In genomic region chr4:635851-636627, GRCh38 we compare ENCODE assay signal across 18 cellular contexts. TPM values are rescaled to one million over a fixed set of nuclear protein-coding genes. Genes with fewer than 3 reads are reported as not detected.
A peak's percentile ranks its signal among the peaks of the same experiment; 100 is the strongest.
DNase-seq lines count a peak whose midpoint lies in the region; ATAC-seq and TF ChIP-seq lines count a peak whose summit lies in the region.
"Had no signal": no experiment of that assay in that cellular context is flagged by ENCODE, and none has a peak within 500 bp of the region (broad histone marks: within the 10 kb centered on the region; RNA-seq: fewer than 3 reads in every experiment).

No MANE protein-coding gene starts in this region.

- H2BK5ac ChIP-seq in neuronal stem cell (ENCODE audit: low read length), result no peak overlapping the region

- H3K9me3 Mint-ChIP-seq in endothelial cell (ENCODE audit: unreplicated experiment), result peaks cover 6% of the 10 kb centered on the region

- H3K9ac ChIP-seq in neuronal stem cell (ENCODE audit: low read depth, low read length, poor library complexity), result peak overlapping the region; percentile 84
- H3K9ac ChIP-seq: BLaER1 had no signal

- peak overlapping the region; percentile 88 for H2AK5ac ChIP-seq in neuronal stem cell (ENCODE audit: low read depth, low read length)

- no peak overlapping the region for H4K8ac ChIP-seq in neuronal stem cell (ENCODE audit: low read depth, low read length)

- no peak overlapping the region for H3K4me2 ChIP-seq in neuronal stem cell (ENCODE audit: insufficient read depth, low read length, poor library complexity, severe bottlenecking)
- H3K4me2 ChIP-seq: BLaER1 had no signal

- peak overlapping the region; percentile 11 for H2BK15ac ChIP-seq in neuronal stem cell (ENCODE audit: low read length)

- peaks cover 25% of the 10 kb centered on the region for H3K27me3 Mint-ChIP-seq in endothelial cell (ENCODE audit: unreplicated experiment)

- peak overlapping the region; percentile 38 for H3K18ac ChIP-seq in neuronal stem cell (ENCODE audit: low read length)

- peaks cover 0 to 3% of the 10 kb centered on the region in 2 donors for H3K4me1 ChIP-seq in neuronal stem cell (ENCODE audit: control insufficient read depth in 2 of 2, insufficient read depth in 1 of 2, low read depth in 1 of 2, low read length in 2 of 2)
- H3K4me1 ChIP-seq: BLaER1, HAP-1 had no signal

- peak; percentile 6 for DNase-seq in activated CD8-positive, alpha-beta memory T cell treated with anti-CD3 and anti-CD28 coated beads, Interleukin-2, amount 50 U/mL, for 4 hours
- no peak for DNase-seq in activated CD8-positive, alpha-beta memory T cell treated with anti-CD3 and anti-CD28 coated beads, Interleukin-2, amount 50 U/mL, for 48 hours
- DNase-seq in H7 (peak; percentile 61), endothelial cell (ENCODE audit: low spot score) (no peak), neuronal stem cell (ENCODE audit: low spot score) (no peak), mucosa of gallbladder (ENCODE audit: low spot score) (no peak), NCI-H2029 treated with DMSO at 0.1 percent for 48 hours (lab: John Stamatoyannopoulos, UW) (no peak)
- DNase-seq: 8988T, DMS79, Kasumi-1, NCI-H187, NCI-H2171, NCI-H446, NCI-H69 had no signal

- no peak for TF ChIP-seq CTCF in endothelial cell (IDR thresholded peaks at IDR 0.05; ENCODE audit: unreplicated experiment)

- peak overlapping the region; percentile 30 for H4K91ac ChIP-seq in neuronal stem cell (ENCODE audit: low read depth, low read length, poor library complexity)

- no peak overlapping the region for H3K4ac ChIP-seq in neuronal stem cell (ENCODE audit: low read length)

- peak overlapping the region; percentile 85 for H3K23ac ChIP-seq in neuronal stem cell (ENCODE audit: low read depth, low read length, poor library complexity)

- no peak overlapping the region for H2AFZ ChIP-seq in neuronal stem cell (ENCODE audit: low read length)

- H3K14ac ChIP-seq in neuronal stem cell (ENCODE audit: low read length), result peak overlapping the region; percentile 82

- H3K4me1 Mint-ChIP-seq in endothelial cell (ENCODE audit: unreplicated experiment), result no peaks in the 10 kb centered on the region
- H3K4me1 Mint-ChIP-seq: CD8-positive, alpha-beta memory T cell had no signal

- peaks cover 6 to 11% of the 10 kb centered on the region in 2 donors for H3K9me3 ChIP-seq in neuronal stem cell (replicated peaks in 1 of 2; ENCODE audit: control insufficient read depth in 2 of 2, insufficient read depth in 1 of 2, low read depth in 1 of 2, low read length in 2 of 2)
- H3K9me3 ChIP-seq: HAP-1 had no signal

- peaks cover 2% of the 10 kb centered on the region for H3K79me1 ChIP-seq in neuronal stem cell (ENCODE audit: low read depth, low read length)

- WGBS in neuronal stem cell (ENCODE audit: extremely low coverage in 2 of 2, insufficient read length in 2 of 2, insufficient replicate concordance in 1 of 2), 2 donors, result no CpG with 5 or more reads among the region's 22 CpGs

- no peak overlapping the region for H3K4me3 Mint-ChIP-seq in endothelial cell (ENCODE audit: unreplicated experiment)
- H3K4me3 Mint-ChIP-seq: CD8-positive, alpha-beta memory T cell had no signal

- no peak for ATAC-seq in HG02798 (IDR thresholded peaks at IDR 0.05; ENCODE audit: poor library complexity, unreplicated experiment)

- no peak overlapping the region for H2BK120ac ChIP-seq in neuronal stem cell (ENCODE audit: low read depth, low read length)

- H3K4me3 ChIP-seq in H7 (ENCODE audit: insufficient read depth, low read depth, low read length) (no peak overlapping the region), neuronal stem cell (ENCODE audit: low read length in 2 of 2) (no peak overlapping the region)
- H3K4me3 ChIP-seq: BLaER1, HAP-1 had no signal

- no peak overlapping the region for H2BK12ac ChIP-seq in neuronal stem cell (ENCODE audit: low read length)

- no peak overlapping the region for H3K27ac ChIP-seq in neuronal stem cell (replicated peaks; ENCODE audit: low read length)
- H3K27ac ChIP-seq: BLaER1 had no signal

- peaks cover 15% of the 10 kb centered on the region for H3K36me3 Mint-ChIP-seq in endothelial cell (ENCODE audit: low read depth, unreplicated experiment)

- H3K36me3 ChIP-seq in H7 (replicated peaks; ENCODE audit: control insufficient read depth, insufficient read depth, low read length) (no peaks in the 10 kb centered on the region), neuronal stem cell (replicated peaks in 1 of 2; ENCODE audit: control insufficient read depth in 2 of 2, insufficient read depth in 2 of 2, low read length in 2 of 2) (no peaks in the 10 kb centered on the region)
- H3K36me3 ChIP-seq: BLaER1, HAP-1 had no signal

- H3K27me3 ChIP-seq in H7 (ENCODE audit: control insufficient read depth, insufficient read depth, low read length) (no peaks in the 10 kb centered on the region), neuronal stem cell (ENCODE audit: control insufficient read depth in 3 of 3, insufficient read depth in 3 of 3, low read depth in 1 of 3, low read length in 3 of 3) (peaks cover 0 to 4% (median 0%) of the 10 kb centered on the region in 3 experiments)
- H3K27me3 ChIP-seq: BLaER1 had no signal

- H3K27ac Mint-ChIP-seq in endothelial cell (ENCODE audit: unreplicated experiment), result peak overlapping the region; percentile 30

RNA-seq across cellular contexts. Expression of gene PDE6B, which starts 10.7 kb away (rescaled TPM):
- 12.1 and 12.7 TPM in 2 replicates for total RNA-seq in H7 (2014; rRNA removed; shearing (Covaris generic))
- total RNA-seq in endothelial cell (ENCODE audit: unreplicated experiment) (5.1 TPM), mucosa of gallbladder (8.6 TPM)
- 9.5 TPM for polyA plus RNA-seq in neuronal stem cell (2013, experiment 1 of 2)
- 9.3 TPM for polyA plus RNA-seq in neuronal stem cell (2013, experiment 2 of 2)

RNA-seq across cellular contexts. Expression of gene ATP5ME, which starts 38.0 kb away (rescaled TPM):
- 410 and 452 TPM in 2 replicates for total RNA-seq in H7 (2014; rRNA removed; shearing (Covaris generic))
- total RNA-seq in endothelial cell (ENCODE audit: unreplicated experiment) (289 TPM), mucosa of gallbladder (252 TPM)
- 966 TPM for polyA plus RNA-seq in neuronal stem cell (2013, experiment 1 of 2)
- polyA plus RNA-seq in neuronal stem cell (2013, experiment 2 of 2), result 911 TPM

RNA-seq across cellular contexts. Expression of gene MYL5, which starts 38.3 kb away (rescaled TPM):
- 12.6 and 18.2 TPM in 2 replicates for total RNA-seq in H7 (2014; rRNA removed; shearing (Covaris generic))
- total RNA-seq in endothelial cell (ENCODE audit: unreplicated experiment) (23.2 TPM), mucosa of gallbladder (17.8 TPM)
- polyA plus RNA-seq in neuronal stem cell (2013, experiment 1 of 2), result 4.1 TPM
- polyA plus RNA-seq in neuronal stem cell (2013, experiment 2 of 2), result 3.9 TPM

RNA-seq across cellular contexts. Expression of gene SLC49A3, which starts 52.9 kb away (rescaled TPM):
- total RNA-seq in H7 (2014; rRNA removed; shearing (Covaris generic)), result 2.0 and 4.1 TPM in 2 replicates
- total RNA-seq in endothelial cell (ENCODE audit: unreplicated experiment) (19.9 TPM), mucosa of gallbladder (13.9 TPM)
- 0.81 TPM for polyA plus RNA-seq in neuronal stem cell (2013, experiment 1 of 2)
- polyA plus RNA-seq in neuronal stem cell (2013, experiment 2 of 2), result 0.57 TPM

RNA-seq across cellular contexts. Expression of gene TMEM271, which starts 59.9 kb away (rescaled TPM):
- total RNA-seq in H7 (2014; rRNA removed; shearing (Covaris generic)), result 0.41 and 0.59 TPM in 2 replicates
- not detected for total RNA-seq in endothelial cell (ENCODE audit: unreplicated experiment)
- polyA plus RNA-seq in neuronal stem cell (2013, experiment 1 of 2), result not detected
- not detected for polyA plus RNA-seq in neuronal stem cell (2013, experiment 2 of 2)
- not detected for total RNA-seq in mucosa of gallbladder
- total RNA-seq: CD8-positive, alpha-beta memory T cell had no signal
- polyA plus RNA-seq: CD8-positive, alpha-beta memory T cell had no signal

Comparison
In these comparisons a context has a peak if more than half of its experiments do, and no peak if none do; other contexts are left out.
1. DNase-seq: peak in activated CD8-positive, alpha-beta memory T cell treated with anti-CD3 and anti-CD28 coated beads, Interleukin-2, amount 50 U/mL, for 4 hours (single experiment) and H7 (single experiment); none in activated CD8-positive, alpha-beta memory T cell treated with anti-CD3 and anti-CD28 coated beads, Interleukin-2, amount 50 U/mL, for 48 hours (single experiment), endothelial cell (single experiment), neuronal stem cell (single experiment), mucosa of gallbladder (single experiment) and NCI-H2029 treated with DMSO at 0.1 percent for 48 hours (single experiment).